In genomic region chr16:51487880-51488279, GRCh38 we compare ENCODE assay signal across 26 cellular contexts.
"Had no signal": no experiment of that assay in that cellular context is flagged by ENCODE, and none has a peak within 500 bp of the region (broad histone marks: within the 10 kb centered on the region; RNA-seq: fewer than 3 reads in every experiment).

No MANE protein-coding gene starts in this region.

- H3K27ac ChIP-seq: colonic mucosa, coronary artery, dorsolateral prefrontal cortex, epithelial cell of prostate, esophagus muscularis mucosa, esophagus squamous epithelium, foreskin keratinocyte, gastrocnemius medialis, gastroesophageal sphincter, heart left ventricle, heart right ventricle had no signal

- H3K4me1 ChIP-seq: colonic mucosa, esophagus muscularis mucosa, esophagus squamous epithelium, foreskin keratinocyte, gastrocnemius medialis, gastroesophageal sphincter, heart left ventricle, heart right ventricle had no signal

- DNase-seq: colonic mucosa; cortex of kidney; dermis blood vessel endothelial cell; dorsolateral prefrontal cortex; effector CD4-positive, alpha-beta T cell; effector CD8-positive, alpha-beta T cell; effector memory CD4-positive, alpha-beta T cell; effector memory CD8-positive, alpha-beta T cell; endodermal cell; erythroblast; esophagus squamous epithelium; foreskin fibroblast; foreskin keratinocyte; foreskin melanocyte; gastrocnemius medialis; glutamatergic neuron; head of caudate nucleus; heart left ventricle; heart right ventricle had no signal

- ATAC-seq: effector memory CD8-positive, alpha-beta T cell; esophagus mucosa; foreskin keratinocyte; gastrocnemius medialis; gastroesophageal sphincter; heart left ventricle; heart right ventricle had no signal

- H3K36me3 ChIP-seq: colonic mucosa, esophagus muscularis mucosa, esophagus squamous epithelium, gastrocnemius medialis, gastroesophageal sphincter, heart left ventricle, heart right ventricle had no signal

- FAIRE-seq: colon, endothelial cell of umbilical vein had no signal

- H3K9me3 ChIP-seq: colonic mucosa, esophagus squamous epithelium, gastrocnemius medialis had no signal

- H3K4me3 ChIP-seq: colonic mucosa, coronary artery, dorsolateral prefrontal cortex, esophagus muscularis mucosa, esophagus squamous epithelium, gastrocnemius medialis, gastroesophageal sphincter, heart left ventricle, heart right ventricle had no signal

- H3K27me3 ChIP-seq: colonic mucosa, esophagus muscularis mucosa, esophagus squamous epithelium, gastrocnemius medialis, heart left ventricle, heart right ventricle had no signal
